ENCODE assay signal across 28 cellular contexts in genomic region chr12:42309996-42310395, GRCh38.
"Had no signal": no experiment of that assay in that cellular context is flagged by ENCODE, and none has a peak within 500 bp of the region (broad histone marks: within the 10 kb centered on the region; RNA-seq: fewer than 3 reads in every experiment).

No MANE protein-coding gene starts in this region.

- ATAC-seq: activated CD8-positive, alpha-beta T cell treated with anti-CD3 and anti-CD28 coated beads for 36 hours; activated naive CD8-positive, alpha-beta T cell treated with anti-CD3 and anti-CD28 coated beads, Interleukin-2, amount 50 U/mL, for 24 hours; activated T-cell treated with anti-CD3 and anti-CD28 coated beads, Interleukin-2, amount 50 U/mL, for 4 hours had no signal

- H3K4me1 ChIP-seq: ascending aorta had no signal

- H3K4me3 ChIP-seq: ascending aorta, cardiac muscle cell had no signal

- H3K9me3 ChIP-seq: ascending aorta had no signal

- DNase-seq: activated B cell treated with CpG ODN at 0.5 μM for 24 hours; activated CD4-positive, alpha-beta memory T cell treated with anti-CD3 and anti-CD28 coated beads for 36 hours; activated CD4-positive, alpha-beta T cell treated with anti-CD3 and anti-CD28 coated beads for 4 hours; activated CD4-positive, alpha-beta T cell treated with anti-CD3 and anti-CD28 coated beads, Interleukin-2, amount 10 ng/mL, durations not matched to agents 7 days and 5 days; activated CD4-positive, CD25-positive, alpha-beta regulatory T cell treated with anti-CD3 and anti-CD28 coated beads, Interleukin-2, amount 50 U/mL, for 72 hours; activated CD8-positive, alpha-beta memory T cell treated with anti-CD3 and anti-CD28 coated beads, Interleukin-2, amount 50 U/mL, for 4 hours; activated CD8-positive, alpha-beta T cell treated with anti-CD3 and anti-CD28 coated beads for 36 hours; activated effector memory CD4-positive, alpha-beta T cell treated with Interleukin-2 at 50 U/mL for 16 hours; activated gamma-delta T cell; activated naive CD4-positive, alpha-beta T cell treated with anti-CD3 and anti-CD28 coated beads, Interleukin-2, amount 10 ng/mL, durations not matched to agents 7 days and 5 days; activated naive CD4-positive, alpha-beta T cell treated with Interleukin-2 at 50 U/mL for 16 hours; activated naive CD8-positive, alpha-beta T cell treated with anti-CD3 and anti-CD28 coated beads, Interleukin-2, amount 10 ng/mL, durations not matched to agents 7 days and 5 days; activated naive CD8-positive, alpha-beta T cell treated with anti-CD3 and anti-CD28 coated beads, Interleukin-2, amount 50 U/mL, for 24 hours; activated T-cell treated with anti-CD3 and anti-CD28 coated beads for 4 hours; activated T-cell treated with anti-CD3 and anti-CD28 coated beads, Interleukin-2, amount 50 U/mL, for 1 hour; activated T-cell treated with anti-CD3 and anti-CD28 coated beads, Interleukin-2, amount 50 U/mL, for 4 hours; amygdala; anterior cingulate cortex; caudate nucleus; cerebellar nuclear complex; T-helper 1 cell; T-helper 2 cell; T-helper 9 cell had no signal

- H3K27ac ChIP-seq: ascending aorta, cardiac muscle cell, VCaP had no signal

- H3K27me3 ChIP-seq: ascending aorta, cardiac muscle cell had no signal

- FAIRE-seq: bronchial epithelial cell, TTC549 had no signal
